In genomic region chr14:69625299-69626131, GRCh38 we compare ENCODE assay signal across 8 cellular contexts. TPM values are rescaled to one million over a fixed set of nuclear protein-coding genes. Genes with fewer than 3 reads are reported as not detected.
A peak's percentile ranks its signal among the peaks of the same experiment; 100 is the strongest.
DNase-seq lines count a peak whose midpoint lies in the region; ATAC-seq, FAIRE-seq and TF ChIP-seq lines count a peak whose summit lies in the region.

No MANE protein-coding gene starts in this region.

- H3K9me3 Mint-ChIP-seq in activated CD8-positive, alpha-beta T cell treated with anti-CD3 and anti-CD28 coated beads, Interleukin-2, amount 10 ng/mL, durations not matched to agents 7 days and 5 days (ENCODE audit: insufficient read depth): no peaks in the 10 kb centered on the region

- no peaks in the 10 kb centered on the region for H4K20me1 ChIP-seq in endothelial cell of umbilical vein (replicated peaks; ENCODE audit: control insufficient read depth, extremely low read depth, insufficient read depth, low read length)

- DNase-seq in Ammon's horn (ENCODE audit: low spot score) (peak; percentile 84), endothelial cell of umbilical vein (ENCODE audit: low read depth, low spot score) (peak; percentile 78), posterior cingulate gyrus (peak in 8 of 10 donors; percentile 26 to 93 (median 53)), NCI-H510A (lab: John Stamatoyannopoulos, UW) (no peak), dedifferentiated amniotic fluid mesenchymal stem cell (ENCODE audit: extremely low spot score) (no peak)
- peak; percentile 92 for DNase-seq in activated CD8-positive, alpha-beta T cell treated with anti-CD3 and anti-CD28 coated beads, Interleukin-2, amount 10 ng/mL, durations not matched to agents 7 days and 5 days

- no peaks in the 10 kb centered on the region for H3K27me3 ChIP-seq in endothelial cell of umbilical vein (ENCODE audit: control insufficient read depth in 2 of 2, insufficient read depth in 2 of 2, low read length in 2 of 2)

- H3K36me3 Mint-ChIP-seq in activated CD8-positive, alpha-beta T cell treated with anti-CD3 and anti-CD28 coated beads, Interleukin-2, amount 10 ng/mL, durations not matched to agents 7 days and 5 days (ENCODE audit: low read depth): peaks cover 23% of the 10 kb centered on the region

- no peak overlapping the region for H3K9ac ChIP-seq in endothelial cell of umbilical vein (replicated peaks; ENCODE audit: extremely low read depth, insufficient read depth, low read length)

- no TSS peak for BruUV-seq in endothelial cell of umbilical vein (replicated peaks; lab: Mats Ljungman, UMichigan)

- no peaks in the 10 kb centered on the region for H3K27me3 Mint-ChIP-seq in activated CD8-positive, alpha-beta T cell treated with anti-CD3 and anti-CD28 coated beads, Interleukin-2, amount 10 ng/mL, durations not matched to agents 7 days and 5 days (ENCODE audit: low read depth)

- H3K9me3 ChIP-seq in endothelial cell of umbilical vein (replicated peaks; ENCODE audit: control insufficient read depth, insufficient read depth, low read length): no peaks in the 10 kb centered on the region

- no peak for TF ChIP-seq CTCF in endothelial cell of umbilical vein (IDR thresholded peaks at IDR 0.05; ENCODE audit: extremely low read depth in 1 of 2, insufficient read depth in 1 of 2, low read depth in 1 of 2, low read length in 2 of 2)

- H3K4me2 ChIP-seq in endothelial cell of umbilical vein (ENCODE audit: insufficient read depth, low read length): peak overlapping the region; percentile 60

- peak; percentile 82 for ATAC-seq in GM19455 (IDR thresholded peaks at IDR 0.05; ENCODE audit: unreplicated experiment)
- ATAC-seq in HG03575 (IDR thresholded peaks at IDR 0.05; ENCODE audit: extremely low read depth, insufficient number of reproducible peaks, low FRiP score, unreplicated experiment): peak; percentile 39
- ATAC-seq in activated CD8-positive, alpha-beta T cell treated with anti-CD3 and anti-CD28 coated beads, Interleukin-2, amount 10 ng/mL, durations not matched to agents 7 days and 5 days: peak; percentile 93

- peaks cover 95% of the 10 kb centered on the region for H3K4me1 Mint-ChIP-seq in activated CD8-positive, alpha-beta T cell treated with anti-CD3 and anti-CD28 coated beads, Interleukin-2, amount 10 ng/mL, durations not matched to agents 7 days and 5 days (ENCODE audit: low read depth)

- POLR2A ChIA-PET in activated CD8-positive, alpha-beta T cell treated with anti-CD3 and anti-CD28 coated beads, Interleukin-2, amount 10 ng/mL, durations not matched to agents 7 days and 5 days (lab: Charles Lee): interaction anchor here (0.6 to 3.1 kb wide), 8 partner anchors 9 to 469 kb away, joined by 3 to 32 read pairs (median 4); partner anchors contain the start of genes SRSF5 and SUSD6
- POLR2A ChIA-PET in endothelial cell of umbilical vein (lab: Charles Lee): no interaction called here

- peak; percentile 44 for TF ChIP-seq POLR2A in endothelial cell of umbilical vein (IDR thresholded peaks at IDR 0.05; ENCODE audit: low read depth, low read length)

- peak overlapping the region; percentile 2 for H2AFZ ChIP-seq in endothelial cell of umbilical vein (ENCODE audit: low read depth, low read length)

- H3K36me3 ChIP-seq in endothelial cell of umbilical vein (ENCODE audit: control insufficient read depth in 2 of 2, extremely low read depth in 1 of 2, insufficient read depth in 2 of 2, low read length in 2 of 2): no peaks in the 10 kb centered on the region

- H3K4me3 ChIP-seq in endothelial cell of umbilical vein (replicated peaks in 1 of 3; ENCODE audit: insufficient read depth in 1 of 3, low read depth in 1 of 3, low read length in 3 of 3): no peak overlapping the region

- peaks cover 18% of the 10 kb centered on the region for H3K4me1 ChIP-seq in endothelial cell of umbilical vein (ENCODE audit: control insufficient read depth, extremely low read depth, insufficient read depth, low read length)

- dilution Hi-C loops in endothelial cell of umbilical vein (cut with MboI; ENCODE audit: extremely low pct_ligation_motif_present, low sequenced_read_pairs): no loop called here

- peak overlapping the region; percentile 54 for H3K27ac ChIP-seq in endothelial cell of umbilical vein (ENCODE audit: insufficient read depth, low read depth, low read length)

- CTCF ChIA-PET in activated CD8-positive, alpha-beta T cell treated with anti-CD3 and anti-CD28 coated beads, Interleukin-2, amount 10 ng/mL, durations not matched to agents 7 days and 5 days (lab: Charles Lee): interaction anchor here (0.7 to 2.4 kb wide), 12 partner anchors 9 to 84 kb away, joined by 3 to 10 read pairs (median 4); partner anchors contain the start of gene SUSD6
- CTCF ChIA-PET in endothelial cell of umbilical vein (lab: Charles Lee): interaction anchor here (0.7 to 1.5 kb wide), 5 partner anchors 18 to 102 kb away, joined by 3 to 7 read pairs (median 5); no protein-coding TSS in a partner anchor

- intact Hi-C loops in endothelial cell of umbilical vein (cut with micrococcal nuclease) (loop anchor here (1.0 to 5.0 kb wide), 3 partner anchors 13 to 94 kb away; no protein-coding TSS in a partner anchor), posterior cingulate gyrus (cut with DNase I) (no loop called here)

- H3K9me1 ChIP-seq in endothelial cell of umbilical vein (replicated peaks; ENCODE audit: control insufficient read depth, extremely low read depth, insufficient read depth, low read length): no peaks in the 10 kb centered on the region

- H3K27ac Mint-ChIP-seq in activated CD8-positive, alpha-beta T cell treated with anti-CD3 and anti-CD28 coated beads, Interleukin-2, amount 10 ng/mL, durations not matched to agents 7 days and 5 days: peak overlapping the region; percentile 95

- peak; percentile 93 for FAIRE-seq in endothelial cell of umbilical vein (lab: Jason Lieb, UNC)

- peak overlapping the region; percentile 56 for H3K4me3 Mint-ChIP-seq in activated CD8-positive, alpha-beta T cell treated with anti-CD3 and anti-CD28 coated beads, Interleukin-2, amount 10 ng/mL, durations not matched to agents 7 days and 5 days

- peaks cover 44% of the 10 kb centered on the region for H3K79me2 ChIP-seq in endothelial cell of umbilical vein (ENCODE audit: control insufficient read depth, insufficient read depth, low read length)

TF ChIP-seq in endothelial cell of umbilical vein, 7 proteins besides CTCF, POLR2A, EP300 and RAD21:
- no peak for TF ChIP-seq FOS (IDR thresholded peaks at IDR 0.05; ENCODE audit: borderline replicate concordance, insufficient read depth, low read length)
- TF ChIP-seq POLR2AphosphoS5 (IDR thresholded peaks at IDR 0.05; ENCODE audit: insufficient read depth, low read depth, low read length): peak; percentile 74

RNA-seq across cellular contexts. Expression of gene SUSD6, which starts 14.1 kb away (rescaled TPM):
- total RNA-seq in activated CD8-positive, alpha-beta T cell treated with anti-CD3 and anti-CD28 coated beads, Interleukin-2, amount 10 ng/mL, durations not matched to agents 7 days and 5 days: 10 to 100 TPM; 40.0 to 43.1 TPM
- total RNA-seq in endothelial cell of umbilical vein: 19.5 and 29.0 TPM in 2 replicates
- polyA plus RNA-seq in endothelial cell of umbilical vein: 11.7 and 13.4 TPM in 2 replicates
- polyA plus RNA-seq in endothelial cell of umbilical vein (2011; cell fraction: cytosol; rRNA removed): 11.3 and 11.6 TPM in 2 replicates
- polyA plus RNA-seq in endothelial cell of umbilical vein (2011; cell fraction: nucleus; rRNA removed): 51.7 and 52.3 TPM in 2 replicates
- 11.8 and 15.6 TPM in 2 replicates for polyA plus RNA-seq in endothelial cell of umbilical vein (2012)
- 26.7 and 32.1 TPM in 2 replicates for polyA minus RNA-seq in endothelial cell of umbilical vein
- polyA minus RNA-seq in endothelial cell of umbilical vein (2011; cell fraction: cytosol; rRNA and poly(A)+ RNA removed): 4.3 TPM
- 26.3 and 27.4 TPM in 2 replicates for polyA minus RNA-seq in endothelial cell of umbilical vein (2011; cell fraction: nucleus; rRNA and poly(A)+ RNA removed)

RNA-seq across cellular contexts. Expression of gene CCDC177, which starts 50.8 kb away (rescaled TPM):
- total RNA-seq in activated CD8-positive, alpha-beta T cell treated with anti-CD3 and anti-CD28 coated beads, Interleukin-2, amount 10 ng/mL, durations not matched to agents 7 days and 5 days: not detected
- not detected in 2 replicates for total RNA-seq in endothelial cell of umbilical vein
- not detected in 2 replicates for polyA plus RNA-seq in endothelial cell of umbilical vein
- polyA plus RNA-seq in endothelial cell of umbilical vein (2011; cell fraction: cytosol; rRNA removed): not detected in 2 replicates
- not detected in 2 replicates for polyA plus RNA-seq in endothelial cell of umbilical vein (2011; cell fraction: nucleus; rRNA removed)
- polyA plus RNA-seq in endothelial cell of umbilical vein (2012): not detected in 2 replicates
- not detected in 2 replicates for polyA minus RNA-seq in endothelial cell of umbilical vein
- 0.51 TPM for polyA minus RNA-seq in endothelial cell of umbilical vein (2011; cell fraction: cytosol; rRNA and poly(A)+ RNA removed)
- not detected in 2 replicates for polyA minus RNA-seq in endothelial cell of umbilical vein (2011; cell fraction: nucleus; rRNA and poly(A)+ RNA removed)

Comparison
In these comparisons a context has a peak if more than half of its experiments do, and no peak if none do; other contexts are left out.
1. DNase-seq: peak in Ammon's horn (single experiment), activated CD8-positive, alpha-beta T cell treated with anti-CD3 and anti-CD28 coated beads, Interleukin-2, amount 10 ng/mL, durations not matched to agents 7 days and 5 days (single experiment), endothelial cell of umbilical vein (single experiment) and posterior cingulate gyrus (8 of 10); none in NCI-H510A (single experiment) and dedifferentiated amniotic fluid mesenchymal stem cell (single experiment).
2. ATAC-seq: peak in every context shown above with its lines; median percentile 93 in activated CD8-positive, alpha-beta T cell treated with anti-CD3 and anti-CD28 coated beads, Interleukin-2, amount 10 ng/mL, durations not matched to agents 7 days and 5 days; 82 in GM19455; 39 in HG03575.